22 cellular contexts compared by ENCODE assay signal in the genomic region with DNA sequence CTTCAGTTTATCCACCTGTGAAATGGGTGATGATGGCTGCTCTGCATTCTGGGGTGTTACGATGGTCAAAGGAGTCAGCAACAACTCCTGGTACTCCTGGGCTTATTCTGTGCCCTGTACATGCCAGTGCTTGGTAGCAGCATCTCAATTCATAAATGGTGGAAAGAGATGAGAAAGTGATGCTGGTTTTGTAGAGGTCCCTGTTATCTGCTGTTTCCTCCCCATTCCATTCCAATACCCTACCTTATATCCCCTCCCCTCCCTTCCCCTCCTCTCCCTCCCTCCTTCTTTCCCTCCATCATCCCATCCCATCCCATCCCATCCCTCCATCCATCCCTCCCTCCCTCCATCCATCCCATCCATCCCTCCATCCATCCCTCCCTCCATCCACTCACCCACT. TPM values are rescaled to one million over a fixed set of nuclear protein-coding genes. Genes with fewer than 3 reads are reported as not detected.
DNase-seq lines count a peak whose midpoint lies in the region; ATAC-seq, FAIRE-seq and TF ChIP-seq lines count a peak whose summit lies in the region.
"Had no signal": no experiment of that assay in that cellular context is flagged by ENCODE, and none has a peak within 500 bp of the region (broad histone marks: within the 10 kb centered on the region; RNA-seq: fewer than 3 reads in every experiment).

No MANE protein-coding gene starts in this region.

- no peaks in the 10 kb centered on the region for H3K9me1 ChIP-seq in K562 (ENCODE audit: control insufficient read depth, insufficient read depth, low read length)

- no peaks in the 10 kb centered on the region for H3K4me1 Mint-ChIP-seq in endodermal cell
- H3K4me1 Mint-ChIP-seq: B cell had no signal

- H3K79me2 ChIP-seq in HepG2 (ENCODE audit: insufficient read depth, low read length) (no peaks in the 10 kb centered on the region), K562 (ENCODE audit: control insufficient read depth, insufficient read depth, low read length) (no peaks in the 10 kb centered on the region)

- ATAC-seq in HepG2 (no peak), right lobe of liver (no peak), K562 (no peak), upper lobe of left lung (ENCODE audit: low FRiP score in 2 of 2) (no peak), HG02763 (IDR thresholded peaks at IDR 0.05; ENCODE audit: unreplicated experiment) (no peak)
- ATAC-seq: A549; CD8-positive, alpha-beta T cell had no signal

- no TSS peak for BruUV-seq in HepG2 (replicated peaks; lab: Mats Ljungman, UMichigan)
- no TSS peak for BruUV-seq in K562 (replicated peaks; lab: Mats Ljungman, UMichigan)

- H3K27ac Mint-ChIP-seq in endodermal cell, result no peak overlapping the region
- H3K27ac Mint-ChIP-seq: B cell; CD4-positive, alpha-beta T cell; CD8-positive, alpha-beta T cell had no signal

- TF ChIP-seq POLR2A in HepG2 (IDR thresholded peaks at IDR 0.05; ENCODE audit: insufficient read depth in 1 of 2, low read depth in 2 of 2, low read length in 2 of 2) (no peak), right lobe of liver (IDR thresholded peaks at IDR 0.05) (no peak), K562 (conservative IDR thresholded peaks at IDR 0.05) (no peak), upper lobe of left lung (IDR thresholded peaks at IDR 0.05) (no peak)

- H3K27me3 ChIP-seq in HepG2 (ENCODE audit: control insufficient read depth in 1 of 2, insufficient read depth in 2 of 2, low read length in 2 of 2), result no peaks in the 10 kb centered on the region
- H3K27me3 ChIP-seq in right lobe of liver, result no peaks in the 10 kb centered on the region
- H3K27me3 ChIP-seq in K562 (ENCODE audit: control insufficient read depth in 2 of 2, insufficient read depth in 2 of 2, low read length in 2 of 2), result no peaks in the 10 kb centered on the region; a peak in 1 of 5 replicates
- no peaks in the 10 kb centered on the region for H3K27me3 ChIP-seq in endodermal cell (ENCODE audit: control insufficient read depth, insufficient read depth, low read length, poor library complexity, severe bottlenecking)
- no peaks in the 10 kb centered on the region for H3K27me3 ChIP-seq in upper lobe of left lung
- H3K27me3 ChIP-seq: BLaER1 treated with 17β-estradiol and CSF1 and Interleukin-3, amounts not matched to agents 10 nM and 100 nM had no signal

- 86% methylated on average over 1 of the region's 1 CpG for WGBS in HepG2 (ENCODE audit: low lambda C conversion rate)
- WGBS in right lobe of liver (ENCODE audit: insufficient coverage, low coverage, low lambda C conversion rate, missing lambda C conversion rate), result no CpG with 5 or more reads among the region's 1 CpG
- 0% methylated on average over 1 of the region's 1 CpG for WGBS in K562 (ENCODE audit: insufficient coverage, low coverage, missing lambda C conversion rate)
- WGBS in endodermal cell (ENCODE audit: insufficient coverage in 1 of 2, insufficient read length in 1 of 2), 2 experiments, result 71 to 96% methylated on average over 1 of the region's 1 CpG
- WGBS in upper lobe of left lung, 2 donors, result 100% methylated on average over 1 of the region's 1 CpG

- H3K4me1 ChIP-seq in HepG2 (ENCODE audit: insufficient read depth, low read length), result no peaks in the 10 kb centered on the region
- H3K4me1 ChIP-seq in right lobe of liver, result no peaks in the 10 kb centered on the region
- H3K4me1 ChIP-seq in K562 (replicated peaks in 1 of 2; ENCODE audit: control insufficient read depth in 2 of 2, insufficient read depth in 2 of 2, low read length in 2 of 2), result peaks cover 3 to 5% of the 10 kb centered on the region in 2 experiments; a peak in 3 of 5 replicates
- H3K4me1 ChIP-seq in endodermal cell (ENCODE audit: control insufficient read depth, insufficient read depth, low read length), result no peaks in the 10 kb centered on the region
- peaks cover 0 to 5% (median 0%) of the 10 kb centered on the region in 4 donors for H3K4me1 ChIP-seq in upper lobe of left lung
- H3K4me1 ChIP-seq: A549, Caco-2 had no signal

- no peaks in the 10 kb centered on the region for H3K36me3 ChIP-seq in HepG2 (replicated peaks in 1 of 2; ENCODE audit: control insufficient read depth in 1 of 2, insufficient read depth in 2 of 2, low read length in 2 of 2)
- no peaks in the 10 kb centered on the region for H3K36me3 ChIP-seq in right lobe of liver
- H3K36me3 ChIP-seq in K562 (ENCODE audit: control insufficient read depth, insufficient read depth, low read length), result no peaks in the 10 kb centered on the region
- no peaks in the 10 kb centered on the region for H3K36me3 ChIP-seq in endodermal cell (ENCODE audit: control insufficient read depth, insufficient read depth, low read length)
- H3K36me3 ChIP-seq in upper lobe of left lung, result no peaks in the 10 kb centered on the region

- H2AFZ ChIP-seq in HepG2 (ENCODE audit: low read length) (no peak overlapping the region), K562 (ENCODE audit: low read depth, low read length) (no peak overlapping the region)

- no peaks in the 10 kb centered on the region for H4K20me1 ChIP-seq in HepG2 (ENCODE audit: insufficient read depth, low read length)
- no peaks in the 10 kb centered on the region for H4K20me1 ChIP-seq in K562 (replicated peaks; ENCODE audit: control insufficient read depth, insufficient read depth, low read length)

- H3K9ac ChIP-seq in HepG2 (ENCODE audit: insufficient read depth, low read depth, low read length) (no peak overlapping the region), K562 (ENCODE audit: insufficient read depth in 1 of 2, low read depth in 2 of 2, low read length in 2 of 2) (no peak overlapping the region), endodermal cell (ENCODE audit: extremely low read depth, low read length, poor library complexity, severe bottlenecking) (no peak overlapping the region)
- H3K9ac ChIP-seq: BLaER1 treated with 17β-estradiol and CSF1 and Interleukin-3, amounts not matched to agents 10 nM and 100 nM had no signal

- TF ChIP-seq EP300 in HepG2 (IDR thresholded peaks at IDR 0.05; ENCODE audit: low read depth in 2 of 2, low read length in 2 of 2), result no peak
- no peak for TF ChIP-seq EP300 in HepG2 (CRISPR knock-in tag; IDR thresholded peaks at IDR 0.05; ENCODE audit: borderline replicate concordance)
- TF ChIP-seq EP300 in K562 (IDR thresholded peaks at IDR 0.05; ENCODE audit: low read length), result no peak
- TF ChIP-seq EP300 in upper lobe of left lung (IDR thresholded peaks at IDR 0.05), result no peak

- H3K9me3 ChIP-seq in HepG2 (ENCODE audit: low read length) (peaks cover 19% of the 10 kb centered on the region), right lobe of liver (no peaks in the 10 kb centered on the region), K562 (replicated peaks; ENCODE audit: control insufficient read depth, insufficient read depth, low read depth, low read length) (peaks cover 8% of the 10 kb centered on the region), endodermal cell (ENCODE audit: control insufficient read depth, low read length) (peaks cover 9% of the 10 kb centered on the region), upper lobe of left lung (peaks cover 9 to 19% (median 10%) of the 10 kb centered on the region in 4 donors)

- TF ChIP-seq RAD21 in HepG2 (CRISPR knock-in tag; IDR thresholded peaks at IDR 0.05), result no peak
- no peak for TF ChIP-seq RAD21 in K562 (CRISPR knock-in tag; conservative IDR thresholded peaks at IDR 0.05 in 1 of 2, IDR thresholded peaks at IDR 0.05 in 1 of 2)

- H3K4me2 ChIP-seq in HepG2 (ENCODE audit: low read depth, low read length) (no peak overlapping the region), K562 (ENCODE audit: insufficient read depth, low read length) (no peak overlapping the region)
- H3K4me2 ChIP-seq: A549; BLaER1 treated with 17β-estradiol and CSF1 and Interleukin-3, amounts not matched to agents 10 nM and 100 nM had no signal

- CTCF ChIA-PET in HepG2 (lab: Yijun Ruan, JAX; ENCODE audit: low intra/inter-chr PET ratio, low total read pairs) (no interaction called here), K562 (lab: Yijun Ruan, JAX; ENCODE audit: low intra/inter-chr PET ratio) (interaction anchor here (0.6 kb wide), 1 partner anchor 376 kb away, joined by 3 read pairs; no protein-coding TSS in a partner anchor)

- peaks cover 20% of the 10 kb centered on the region for H3K9me3 Mint-ChIP-seq in endodermal cell

- H3K27ac ChIP-seq in HepG2 (ENCODE audit: extremely low read length, insufficient read depth, low read length) (no peak overlapping the region), right lobe of liver (no peak overlapping the region), K562 (ENCODE audit: extremely low read depth, low read depth, low read length) (no peak overlapping the region), endodermal cell (ENCODE audit: low read depth, low read length) (no peak overlapping the region), upper lobe of left lung (no peak overlapping the region)
- H3K27ac ChIP-seq: 22Rv1; A549; BLaER1 treated with 17β-estradiol and CSF1 and Interleukin-3, amounts not matched to agents 10 nM and 100 nM; C4-2B had no signal

- no peaks in the 10 kb centered on the region for H3K27me3 Mint-ChIP-seq in endodermal cell (ENCODE audit: insufficient read depth)
- H3K27me3 Mint-ChIP-seq: B cell; CD4-positive, alpha-beta T cell had no signal

- no peak for TF ChIP-seq CTCF in HepG2 (CRISPR knock-in tag; IDR thresholded peaks at IDR 0.05)
- TF ChIP-seq CTCF in right lobe of liver (IDR thresholded peaks at IDR 0.05), result no peak
- TF ChIP-seq CTCF in K562 (IDR thresholded peaks at IDR 0.05 in 2 of 3, conservative IDR thresholded peaks at IDR 0.05 in 1 of 3; ENCODE audit: insufficient read depth in 2 of 3, low read depth in 1 of 3, low read length in 3 of 3), result no peak
- TF ChIP-seq CTCF in endodermal cell (conservative IDR thresholded peaks at IDR 0.05), result no peak
- no peak for TF ChIP-seq CTCF in upper lobe of left lung (IDR thresholded peaks at IDR 0.05)

- peaks cover 17% of the 10 kb centered on the region for H3K36me3 Mint-ChIP-seq in endodermal cell (ENCODE audit: low read depth)

- H3K4me3 Mint-ChIP-seq in endodermal cell, result no peak overlapping the region
- H3K4me3 Mint-ChIP-seq: B cell; CD4-positive, alpha-beta T cell; CD8-positive, alpha-beta T cell had no signal

- DNase-seq in HepG2 (ENCODE audit: low spot score), result no peak
- no peak for DNase-seq in right lobe of liver
- no peak for DNase-seq in K562 (ENCODE audit: extremely low read depth in 1 of 4, low spot score in 3 of 4)
- peak; percentile 30 for DNase-seq in endodermal cell
- DNase-seq in upper lobe of left lung, result no peak
- DNase-seq: AML-193; Caco-2; Calu3; CD4-positive, alpha-beta T cell; CD8-positive, alpha-beta T cell; DMS79 treated with DMSO at 0.1 percent for 48 hours; GF-D8 had no signal

- POLR2A ChIA-PET in HepG2 (lab: Yijun Ruan, JAX) (no interaction called here), K562 (lab: Yijun Ruan, JAX) (no interaction called here)

- in situ Hi-C loops in HepG2 (cut with HindIII; ENCODE audit: extremely low pct_ligation_motif_present, low pct_unique_long_range_greater_than_20kb), result no loop called here
- in situ Hi-C loops in K562 (cut with MboI), result no loop called here

- H3K4me3 ChIP-seq in HepG2 (replicated peaks in 1 of 3; ENCODE audit: insufficient read depth in 1 of 3, low read depth in 2 of 3, low read length in 3 of 3), result no peak overlapping the region
- no peak overlapping the region for H3K4me3 ChIP-seq in right lobe of liver
- no peak overlapping the region for H3K4me3 ChIP-seq in K562
- H3K4me3 ChIP-seq in endodermal cell (ENCODE audit: low read length), result no peak overlapping the region
- H3K4me3 ChIP-seq in upper lobe of left lung, result no peak overlapping the region
- H3K4me3 ChIP-seq: A549; BLaER1 treated with 17β-estradiol and CSF1 and Interleukin-3, amounts not matched to agents 10 nM and 100 nM had no signal

- intact Hi-C loops in HepG2 (cut with micrococcal nuclease; ENCODE audit: unreplicated experiment) (no loop called here), right lobe of liver (cut with DNase I) (no loop called here), K562 (cut with micrococcal nuclease) (no loop called here)

- FAIRE-seq in HepG2 (lab: Jason Lieb, UNC) (no peak), K562 (lab: Jason Lieb, UNC) (no peak)
- FAIRE-seq: A549, D721Med, G401.6, GM12891, GM18507 had no signal

RNA-seq across cellular contexts. Expression of gene BOD1, which starts 19.1 kb away (rescaled TPM):
- total RNA-seq in HepG2 (2016; rRNA removed; fragmentation: Illumina TruSeq; extraction: Trizol) (103 and 107 TPM in 2 replicates), right lobe of liver (10 to 100 TPM; 15.3 to 24.3 (median 19.2) TPM), K562 (2014; rRNA removed) (19.3 and 20.3 TPM in 2 replicates), K562 (2014; rRNA removed; fragmentation: Illumina TruSeq; extraction: Trizol) (20.2 and 22.6 TPM in 2 replicates), K562 (2015; rRNA removed; fragmentation: Illumina TruSeq; extraction: Trizol) (31.1 and 31.5 TPM in 2 replicates), K562 (2021) (17.9 and 22.0 TPM in 2 replicates), endodermal cell (10 to 100 TPM; 79.3 to 92.9 TPM), upper lobe of left lung (10 to 100 TPM; 21.6 to 50.2 (median 34.1) TPM)
- 294 and 338 TPM in 2 replicates for total RNA-seq in HepG2 (2016; cell fraction: cytosol; rRNA removed; fragmentation: Illumina TruSeq; extraction: Trizol; ENCODE audit: low read depth)
- total RNA-seq in HepG2 (2016; cell fraction: insoluble cytoplasmic fraction; rRNA removed; fragmentation: Illumina TruSeq; extraction: Trizol), result 97.4 and 104 TPM in 2 replicates
- 322 and 357 TPM in 2 replicates for total RNA-seq in HepG2 (2016; cell fraction: membrane; rRNA removed; fragmentation: Illumina TruSeq; extraction: Trizol)
- 52.9 and 56.3 TPM in 2 replicates for total RNA-seq in HepG2 (2016; cell fraction: nucleus; rRNA removed; fragmentation: Illumina TruSeq; extraction: Trizol)
- polyA plus RNA-seq in HepG2 (2011; rRNA removed) (68.6 and 81.5 TPM in 2 replicates), K562 (2011; rRNA removed) (31.6 and 35.6 TPM in 2 replicates), K562 (2014; fragmentation: Illumina TruSeq; extraction: Trizol) (22.0 and 24.6 TPM in 2 replicates), K562 (2014; fragmentation: Nextera tagmentation; extraction: Ambion mirVana) (10 to 100 TPM; 10.1 to 10.8 TPM), K562 (2014; rRNA removed) (23.8 and 26.7 TPM in 2 replicates)
- polyA plus RNA-seq in HepG2 (2011; cell fraction: cytosol; rRNA removed), result 64.4 and 81.3 TPM in 2 replicates
- 46.1 and 59.4 TPM in 2 replicates for polyA plus RNA-seq in HepG2 (2011; cell fraction: nucleus; rRNA removed)
- 97.1 and 100 TPM in 2 replicates for polyA plus RNA-seq in HepG2 (2012)
- polyA plus RNA-seq in HepG2 (2016; cell fraction: cytosol; fragmentation: Illumina TruSeq; extraction: Trizol; ENCODE audit: low read depth), result 345 and 348 TPM in 2 replicates
- polyA plus RNA-seq in HepG2 (2016; cell fraction: insoluble cytoplasmic fraction; fragmentation: Illumina TruSeq; extraction: Trizol; ENCODE audit: low read depth), result 95.3 and 104 TPM in 2 replicates
- 290 and 313 TPM in 2 replicates for polyA plus RNA-seq in HepG2 (2016; cell fraction: membrane; fragmentation: Illumina TruSeq; extraction: Trizol; ENCODE audit: low read depth)
- 82.4 and 85.5 TPM in 2 replicates for polyA plus RNA-seq in HepG2 (2016; cell fraction: nucleus; fragmentation: Illumina TruSeq; extraction: Trizol; ENCODE audit: insufficient read depth, low read depth)
- 36.5 and 45.8 TPM in 2 replicates for polyA minus RNA-seq in HepG2 (2011; rRNA and poly(A)+ RNA removed; ENCODE audit: low replicate concordance)
- 34.5 and 35.2 TPM in 2 replicates for polyA minus RNA-seq in HepG2 (2011; cell fraction: cytosol; rRNA and poly(A)+ RNA removed)
- polyA minus RNA-seq in HepG2 (2011; cell fraction: nucleus; rRNA and poly(A)+ RNA removed), result 47.1 and 52.1 TPM in 2 replicates
- total RNA-seq in K562 (2011; cell fraction: chromatin; rRNA removed; ENCODE audit: low replicate concordance), result 16.7 and 29.4 TPM in 2 replicates
- 12.8 and 14.3 TPM in 2 replicates for total RNA-seq in K562 (2011; cell fraction: nucleolus; rRNA removed)
- 20.2 and 24.8 TPM in 2 replicates for total RNA-seq in K562 (2011; cell fraction: nucleoplasm; rRNA removed)
- 12.4 and 22.2 TPM in 2 replicates for polyA plus RNA-seq in K562 (2011; cell fraction: cytosol; rRNA removed)
- 56.7 and 79.6 TPM in 2 replicates for polyA plus RNA-seq in K562 (2011; cell fraction: nucleus; rRNA removed)
- 18.4 and 19.0 TPM in 2 replicates for polyA plus RNA-seq in K562 (2012)
- polyA minus RNA-seq in K562 (2011; rRNA and poly(A)+ RNA removed), result 29.3 and 39.7 TPM in 2 replicates
- polyA minus RNA-seq in K562 (2011; cell fraction: cytosol; rRNA and poly(A)+ RNA removed), result 8.3 and 10.8 TPM in 2 replicates
- 14.5 and 37.8 TPM in 2 replicates for polyA minus RNA-seq in K562 (2011; cell fraction: nucleus; rRNA and poly(A)+ RNA removed)
- polyA plus RNA-seq in endodermal cell (2013, experiment 1 of 2), result 144 TPM
- 121 TPM for polyA plus RNA-seq in endodermal cell (2013, experiment 2 of 2)

Comparison
In these comparisons a context has a peak if more than half of its experiments do, and no peak if none do; other contexts are left out.
1. Of the 241 proteins assayed by ChIP-seq in both HepG2 and K562: peak only in HepG2: HNRNPK; only in K562: none; in both: none; in neither: 240.